ENCODE assay signal across 8 cellular contexts in the genomic region with DNA sequence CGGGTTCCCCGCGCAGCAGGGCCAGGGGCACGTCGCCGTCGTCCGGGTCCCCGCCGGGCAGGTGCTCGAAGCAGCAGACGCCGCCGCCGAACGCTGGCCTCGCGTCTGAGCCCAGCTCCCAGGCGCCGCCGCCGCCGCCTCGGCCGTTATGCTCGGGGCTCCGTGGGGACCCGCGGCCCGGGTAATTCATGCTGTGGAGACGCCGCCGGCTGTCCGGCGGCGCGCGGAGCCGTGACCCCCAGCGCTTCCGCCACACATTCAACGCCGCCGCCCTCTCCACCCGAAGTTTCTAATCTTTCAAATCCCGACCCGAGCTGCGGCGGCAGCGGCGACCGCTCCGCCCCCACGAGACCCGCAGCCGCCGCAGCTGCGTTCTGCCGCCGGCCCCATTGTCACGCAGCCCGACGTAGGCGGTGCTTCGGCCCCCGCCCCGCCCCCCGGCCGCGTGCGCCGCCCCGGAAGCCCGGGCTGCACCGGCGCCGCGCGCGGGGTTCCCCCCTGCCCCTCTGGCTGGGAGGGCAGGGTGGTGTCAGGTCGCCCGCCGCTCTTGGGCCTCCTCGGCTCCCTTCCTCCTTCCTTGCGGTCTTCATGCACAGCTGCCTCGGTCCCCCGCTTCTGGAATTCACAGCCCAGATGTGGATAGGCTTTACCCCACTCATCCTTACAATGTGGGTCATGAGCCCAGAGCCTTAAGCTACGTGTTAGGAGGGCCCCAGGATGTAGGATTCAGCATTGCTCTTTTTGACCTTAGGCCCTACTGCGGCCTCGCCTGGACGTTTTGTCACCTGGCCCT. TPM values are rescaled to one million over a fixed set of nuclear protein-coding genes. Genes with fewer than 3 reads are reported as not detected.
DNase-seq lines count a peak whose midpoint lies in the region; ATAC-seq and TF ChIP-seq lines count a peak whose summit lies in the region.

A gene (minus strand): TSS at position 415 of the 793 bp plus-strand sequence. CDS start 225 bp downstream, at position 190.

- TF ChIP-seq POLR2A in GM19099 (IDR thresholded peaks at IDR 0.05; ENCODE audit: extremely low read depth, insufficient read length, low read depth) (peak; percentile 89), lower leg skin (IDR thresholded peaks at IDR 0.05) (no peak)

- H3K9me3 ChIP-seq in BE2C = no peaks in the 10 kb centered on the region

- DNase-seq in BE2C (peak; percentile 88), NCI-H69 (lab: John Stamatoyannopoulos, UW) (peak; percentile 92), dorsolateral prefrontal cortex (peak; percentile 58 to 88 (median 68)), lower leg skin (ENCODE audit: low spot score in 2 of 2) (peak; percentile 51 to 93)
- DNase-seq in activated CD4-positive, alpha-beta T cell treated with anti-CD3 and anti-CD28 coated beads, Interleukin-2, amount 50 U/mL, for 48 hours = peak; percentile 78 to 81
- DNase-seq in stimulated activated CD4-positive, alpha-beta T cell treated with anti-CD3 and anti-CD28 coated beads, TNF-alpha, amount 100 ng/mL, for 1 hour (ENCODE audit: low read depth in 3 of 3, low spot score in 1 of 3) = peak; percentile 64 to 79 (median 74)

- peak within 1 kb of the TSS; percentile 42 to 96 (median 89) for H3K27ac ChIP-seq in dorsolateral prefrontal cortex

- peaks cover 5% of the 10 kb centered on the region for H3K36me3 ChIP-seq in BE2C

- H3K4me3 ChIP-seq in BE2C (ENCODE audit: low read depth, low read length) (peak within 1 kb of the TSS; percentile 75), dorsolateral prefrontal cortex (peak within 1 kb of the TSS; percentile 65 to 98 (median 90)), lower leg skin (ENCODE audit: low read depth, poor library complexity, severe bottlenecking) (peak within 1 kb of the TSS; percentile 86)

- H3K27me3 ChIP-seq in BE2C = no peaks in the 10 kb centered on the region
- H3K27me3 ChIP-seq in dorsolateral prefrontal cortex = no peaks in the 10 kb centered on the region

- TF ChIP-seq CTCF in BE2C (IDR thresholded peaks at IDR 0.05; ENCODE audit: low read depth, low read length) = no peak
- peak in 15 of 56 donors; percentile 7 to 46 (median 20) for TF ChIP-seq CTCF in dorsolateral prefrontal cortex (IDR thresholded peaks at IDR 0.05 in 54 of 56, conservative IDR thresholded peaks at IDR 0.05 in 2 of 56; ENCODE audit: low read depth in 1 of 56, partially characterized antibody in 56 of 56)
- TF ChIP-seq CTCF in lower leg skin (IDR thresholded peaks at IDR 0.05) = no peak

- intact Hi-C loops in dorsolateral prefrontal cortex (cut with DNase I) = loop anchor here (5.0 kb wide), 5 partner anchors 64 to 601 kb away; a partner anchor contains a TSS
- intact Hi-C loops in lower leg skin (cut with DNase I; ENCODE audit: low total_unique reads) = no loop called here

- WGBS in lower leg skin, 2 donors = 1 to 2% methylated on average over 43 to 71 of the region's 91 CpGs

- ATAC-seq in HG03432 (IDR thresholded peaks at IDR 0.05; ENCODE audit: unreplicated experiment) = peak; percentile 82

- no peaks in the 10 kb centered on the region; the same call in 1 of the 2 replicates for H3K4me1 ChIP-seq in BE2C

RNA-seq across cellular contexts. Expression of the gene that starts here (rescaled TPM):
- 10.8 TPM for polyA plus RNA-seq in BE2C (2012; ENCODE audit: insufficient read depth, insufficient read length, low read depth)
- total RNA-seq in dorsolateral prefrontal cortex = 10 to 100 TPM; 26.9 to 70.6 (median 49.7) TPM
- 10 to 100 TPM in 3 of 4 donors, 1 to 10 TPM in 1; 9.7 to 19.4 (median 14.6) TPM for total RNA-seq in lower leg skin

Comparison
In these comparisons a context has a peak if more than half of its experiments do, and no peak if none do; other contexts are left out.
1. Peak in every context shown above with its lines: DNase-seq, ATAC-seq, H3K4me3 ChIP-seq and H3K27ac ChIP-seq.